In the genomic region with DNA sequence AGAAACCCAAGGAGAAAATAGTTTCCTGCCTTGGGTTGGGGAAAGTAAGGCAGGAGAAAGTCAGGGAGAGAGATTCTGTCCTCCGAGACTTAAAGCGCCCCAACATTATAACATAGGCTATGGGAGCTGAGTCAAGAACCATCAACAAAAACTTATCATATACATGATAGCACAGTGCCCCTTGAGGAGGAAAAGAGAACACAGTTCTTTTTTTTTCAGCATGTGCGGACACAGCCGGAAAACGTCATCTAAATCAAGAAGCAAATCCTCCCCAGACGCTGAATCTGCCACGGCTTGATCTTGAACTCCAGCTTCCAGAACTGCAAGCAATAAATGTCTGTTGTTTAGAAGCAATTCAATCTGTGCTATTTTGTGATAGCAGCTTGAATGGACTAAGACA, we compare ENCODE assay signal across 13 cellular contexts.
DNase-seq lines count a peak whose midpoint lies in the region; FAIRE-seq and TF ChIP-seq lines count a peak whose summit lies in the region.
"Had no signal": no experiment of that assay in that cellular context is flagged by ENCODE, and none has a peak within 500 bp of the region (broad histone marks: within the 10 kb centered on the region; RNA-seq: fewer than 3 reads in every experiment).

No MANE protein-coding gene starts in this region.

- H3K27me3 ChIP-seq in liver (ENCODE audit: control insufficient read depth in 4 of 4, insufficient read depth in 4 of 4, low read length in 3 of 4): no peaks in the 10 kb centered on the region
- H3K27me3 ChIP-seq: MG63, SJSA1 had no signal

- 0 out of 2 replicates have a peak, but pooled peaks cover 4% of the 10 kb centered on the region for H3K9me3 Mint-ChIP-seq in HFFc6

- H3K4me1 ChIP-seq in liver (ENCODE audit: control insufficient read depth in 4 of 4, insufficient read depth in 4 of 4, low read length in 3 of 4): no peaks in the 10 kb centered on the region
- H3K4me1 ChIP-seq: SJSA1 had no signal

- H3K4me3 Mint-ChIP-seq in HFFc6: no peak overlapping the region

- H3K4me1 Mint-ChIP-seq in HFFc6 (ENCODE audit: low read depth): no peaks in the 10 kb centered on the region

- H3K27ac Mint-ChIP-seq in HFFc6: no peak overlapping the region

- no peaks in the 10 kb centered on the region for H3K9me3 ChIP-seq in liver (ENCODE audit: control insufficient read depth in 4 of 4, low read length in 3 of 4)
- H3K9me3 ChIP-seq: MG63, SJSA1 had no signal

- no peak overlapping the region for H3K27ac ChIP-seq in liver (ENCODE audit: low read depth in 1 of 2, low read length in 2 of 2)
- H3K27ac ChIP-seq: SJSA1 had no signal

- FAIRE-seq in H54 (lab: Jason Lieb, UNC): no peak

- TF ChIP-seq RAD21 in liver (IDR thresholded peaks at IDR 0.05): peak; percentile 12 to 19

- no peak overlapping the region for H3K9ac ChIP-seq in liver (ENCODE audit: low read depth in 1 of 2, low read length in 2 of 2)

- no peak for TF ChIP-seq POLR2A in H54 (IDR thresholded peaks at IDR 0.05; ENCODE audit: low read depth, low read length)

- no peaks in the 10 kb centered on the region for H3K36me3 ChIP-seq in liver (ENCODE audit: control insufficient read depth in 4 of 4, insufficient read depth in 3 of 4, low read depth in 1 of 4, low read length in 3 of 4)
- H3K36me3 ChIP-seq: MG63, SJSA1 had no signal

- H3K27me3 Mint-ChIP-seq in HFFc6 (ENCODE audit: insufficient read depth): no peaks in the 10 kb centered on the region

- WGBS in liver: 39% methylated on average over 7 of the region's 7 CpGs

- no peaks in the 10 kb centered on the region for H3K36me3 Mint-ChIP-seq in HFFc6 (ENCODE audit: low read depth)

- TF ChIP-seq CTCF in GM12873 (IDR thresholded peaks at IDR 0.05; ENCODE audit: insufficient read depth, low read depth, low read length, missing control alignments): peak; percentile 38
- no peak for TF ChIP-seq CTCF in liver (IDR thresholded peaks at IDR 0.05; ENCODE audit: low read depth, low read length, missing input control)
- no peak for TF ChIP-seq CTCF in HFFc6 (IDR thresholded peaks at IDR 0.05)

- DNase-seq in HT-29 (ENCODE audit: low spot score): peak; percentile 15
- peak; percentile 7 for DNase-seq in RPMI8226
- no peak for DNase-seq in activated CD4-positive, alpha-beta T cell treated with anti-CD3 and anti-CD28 coated beads, Interleukin-2, amount 50 U/mL, for 4 hours
- no peak for DNase-seq in HFFc6
- no peak for DNase-seq in epidermal melanocyte (ENCODE audit: insufficient read length, low spot score)
- no peak for DNase-seq in H54 (ENCODE audit: insufficient read length, low spot score)
- DNase-seq: aorta, EL, left colon, MG63 had no signal

- no peak overlapping the region for H3K4me3 ChIP-seq in liver (ENCODE audit: low read depth in 1 of 3, low read length in 3 of 3)
- H3K4me3 ChIP-seq: MG63, SJSA1 had no signal

TF ChIP-seq in liver, 16 proteins besides CTCF, POLR2A, EP300 and RAD21:
- no peak for TF ChIP-seq SP1 (IDR thresholded peaks at IDR 0.05)
TF ChIP-seq in liver: peak in this region for 0.

Comparison
In these comparisons a context has a peak if more than half of its experiments do, and no peak if none do; other contexts are left out.
1. DNase-seq: peak in HT-29 (single experiment) and RPMI8226 (single experiment); none in activated CD4-positive, alpha-beta T cell treated with anti-CD3 and anti-CD28 coated beads, Interleukin-2, amount 50 U/mL, for 4 hours (0 of 2), HFFc6 (single experiment), epidermal melanocyte (single experiment) and H54 (single experiment).